Comparison of ENCODE assay signal across 10 cellular contexts in the genomic region with DNA sequence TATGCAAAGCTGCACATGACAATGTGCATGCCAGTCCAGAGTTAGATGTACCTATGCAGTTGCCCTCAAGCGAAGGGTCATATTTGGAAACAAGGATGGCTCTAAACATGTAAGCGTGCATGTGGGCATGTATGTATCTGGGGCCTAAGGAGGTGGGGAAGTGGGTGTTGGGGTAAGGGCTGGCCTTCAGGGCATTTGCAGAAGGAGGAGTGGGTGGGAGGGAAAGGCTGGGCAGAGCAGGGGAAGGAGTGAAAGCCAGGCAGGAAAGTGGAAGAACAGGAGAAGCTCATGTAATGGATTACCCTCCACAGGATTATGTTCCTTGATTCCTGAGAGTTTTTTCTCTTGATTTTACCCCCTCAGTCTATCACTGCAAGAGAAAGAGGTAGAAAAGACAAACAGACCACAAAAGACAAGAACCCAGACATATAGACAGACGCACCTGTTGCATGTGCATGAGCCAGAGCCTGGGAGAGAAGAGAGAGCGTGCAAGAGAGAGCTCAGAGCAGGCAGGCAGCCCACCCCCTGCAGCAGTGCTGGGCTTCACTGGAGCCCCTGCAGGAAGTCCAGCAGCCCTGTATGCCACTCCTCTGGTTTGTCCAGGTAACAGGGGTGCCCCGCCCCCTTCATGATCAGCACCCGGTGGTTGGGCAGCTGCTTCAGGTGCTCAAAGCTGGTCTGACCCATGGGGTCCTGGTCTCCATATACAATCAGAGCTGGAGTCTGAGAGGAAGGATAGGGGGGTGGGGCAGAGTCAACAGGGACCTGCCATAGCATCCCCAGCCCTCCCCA. TPM values are rescaled to one million over a fixed set of nuclear protein-coding genes. Genes with fewer than 3 reads are reported as not detected.
DNase-seq lines count a peak whose midpoint lies in the region; ATAC-seq, FAIRE-seq and TF ChIP-seq lines count a peak whose summit lies in the region.
"Had no signal": no experiment of that assay in that cellular context is flagged by ENCODE, and none has a peak within 500 bp of the region (broad histone marks: within the 10 kb centered on the region; RNA-seq: fewer than 3 reads in every experiment).

No MANE protein-coding gene starts in this region.

- H2BK5ac ChIP-seq in H1 (ENCODE audit: low read depth, low read length): peak overlapping the region; percentile 49

- H3K27me3 Mint-ChIP-seq in activated CD8-positive, alpha-beta memory T cell treated with anti-CD3 and anti-CD28 coated beads, Interleukin-2, amount 10 ng/mL, durations not matched to agents 7 days and 5 days: peaks cover 5% of the 10 kb centered on the region

- H3K36me3 ChIP-seq in Karpas-422 (ENCODE audit: insufficient read depth, low read length): 0 out of 2 replicates have a peak, but pooled peaks cover 2% of the 10 kb centered on the region
- no peaks in the 10 kb centered on the region for H3K36me3 ChIP-seq in H1 (ENCODE audit: control insufficient read depth in 2 of 4, insufficient read depth in 4 of 4, low read length in 3 of 4)
- H3K36me3 ChIP-seq in skeletal muscle satellite cell (ENCODE audit: insufficient read depth, low read length): peaks cover 3% of the 10 kb centered on the region

- no peak for TF ChIP-seq CTCF in H1 (IDR thresholded peaks at IDR 0.05; ENCODE audit: control extremely low read depth in 1 of 3, insufficient read depth in 1 of 3, low read depth in 1 of 3, low read length in 3 of 3)

- no peaks in the 10 kb centered on the region for H3K9me3 Mint-ChIP-seq in activated CD8-positive, alpha-beta memory T cell treated with anti-CD3 and anti-CD28 coated beads, Interleukin-2, amount 10 ng/mL, durations not matched to agents 7 days and 5 days (ENCODE audit: low read depth)
- H3K9me3 Mint-ChIP-seq: activated CD4-positive, alpha-beta T cell treated with anti-CD3 and anti-CD28 coated beads, Interleukin-2, amount 10 ng/mL, durations not matched to agents 24 days and 14 days had no signal

- H3K4me2 ChIP-seq in Karpas-422 (ENCODE audit: low read depth, low read length, poor library complexity, severe bottlenecking) (peak overlapping the region; percentile 76), H1 (ENCODE audit: insufficient read depth in 1 of 2, low read depth in 2 of 2, low read length in 2 of 2) (peak overlapping the region; percentile 85 to 90), skeletal muscle satellite cell (ENCODE audit: low read length) (peak overlapping the region; percentile 99)

- H3K4me1 ChIP-seq in Karpas-422 (ENCODE audit: low read length) (peaks cover 49% of the 10 kb centered on the region), H1 (replicated peaks in 1 of 4; ENCODE audit: control insufficient read depth in 3 of 4, insufficient read depth in 4 of 4, low read length in 3 of 4) (peaks cover 12 to 43% (median 31%) of the 10 kb centered on the region in 4 experiments), skeletal muscle satellite cell (ENCODE audit: control insufficient read depth, insufficient read depth, low read length) (peaks cover 40% of the 10 kb centered on the region)

- H4K20me1 ChIP-seq in Karpas-422 (ENCODE audit: insufficient read depth, low read depth, low read length): no peaks in the 10 kb centered on the region
- H4K20me1 ChIP-seq in H1 (replicated peaks in 1 of 2; ENCODE audit: control insufficient read depth in 1 of 2, insufficient read depth in 2 of 2, low read length in 2 of 2): peaks cover 0 to 5% of the 10 kb centered on the region in 2 experiments

- TF ChIP-seq EP300 in H1 (IDR thresholded peaks at IDR 0.05; ENCODE audit: borderline replicate concordance in 1 of 2, low read depth in 2 of 2, low read length in 2 of 2): no peak

- CTCF ChIA-PET in activated CD8-positive, alpha-beta memory T cell treated with anti-CD3 and anti-CD28 coated beads, Interleukin-2, amount 10 ng/mL, durations not matched to agents 7 days and 5 days (lab: Charles Lee): interaction anchor here (1.0 to 4.8 kb wide), 8 partner anchors 10 to 370 kb away, joined by 3 to 26 read pairs (median 3); a partner anchor contains a TSS
- CTCF ChIA-PET in H1 (lab: Charles Lee; ENCODE audit: partially characterized antibody): interaction anchor here (0.6 to 10.5 kb wide), 14 partner anchors 9 to 250 kb away, joined by 3 to 66 read pairs (median 5); a partner anchor contains a TSS

- H3K56ac ChIP-seq in H1 (replicated peaks; ENCODE audit: insufficient read length, low read depth, low read length): no peak overlapping the region

- H2AK5ac ChIP-seq in H1 (ENCODE audit: low read depth, low read length): peak overlapping the region; percentile 46; the same call in 1 of the 2 replicates

- POLR2A ChIA-PET in H1 (lab: Charles Lee; ENCODE audit: partially characterized antibody): interaction anchor here (0.8 to 29.3 kb wide), 14 partner anchors 10 to 1604 kb away, joined by 3 to 923 read pairs (median 4); a partner anchor contains a TSS

- peak overlapping the region; percentile 91 for H4K5ac ChIP-seq in H1 (ENCODE audit: insufficient read length, low read depth, low read length)

- H3K18ac ChIP-seq in H1 (ENCODE audit: extremely low read depth, low read length): peak overlapping the region; percentile 98

- no peak overlapping the region for H3K14ac ChIP-seq in H1 (ENCODE audit: insufficient read length)

- H3K9ac ChIP-seq in Karpas-422 (ENCODE audit: low read length) (peak overlapping the region; percentile 82), H1 (replicated peaks in 1 of 4; ENCODE audit: extremely low read depth in 1 of 4, low read depth in 3 of 4, low read length in 3 of 4) (peak overlapping the region in 3 of 4 experiments; percentile 34 to 60 (median 55); a peak in 6 of 7 replicates), skeletal muscle satellite cell (ENCODE audit: low read depth, low read length) (no peak overlapping the region)

- peak overlapping the region; percentile 90 for H4K8ac ChIP-seq in H1 (ENCODE audit: extremely low read depth, insufficient read depth, low read length)

- H3K27me3 ChIP-seq in Karpas-422 (ENCODE audit: low read length): no peaks in the 10 kb centered on the region
- H3K27me3 ChIP-seq in H1 (replicated peaks in 1 of 4; ENCODE audit: control insufficient read depth in 3 of 4, extremely low read depth in 1 of 4, insufficient read depth in 3 of 4, low read length in 3 of 4): peaks cover 0 to 9% (median 4%) of the 10 kb centered on the region in 4 experiments; a peak in 4 of 7 replicates
- no peaks in the 10 kb centered on the region for H3K27me3 ChIP-seq in skeletal muscle satellite cell (ENCODE audit: control insufficient read depth, insufficient read depth, low read length)

- no peak overlapping the region for H3K23ac ChIP-seq in H1 (ENCODE audit: insufficient read length)

- no peak for DNase-seq in activated CD8-positive, alpha-beta memory T cell treated with anti-CD3 and anti-CD28 coated beads, Interleukin-2, amount 10 ng/mL, durations not matched to agents 7 days and 5 days
- DNase-seq in activated CD8-positive, alpha-beta memory T cell treated with anti-CD3 and anti-CD28 coated beads for 24 hours: no peak
- DNase-seq in Karpas-422 (no peak), H1 (ENCODE audit: low read depth in 1 of 2, low spot score in 2 of 2) (no peak), kidney tubule cell (ENCODE audit: low spot score) (no peak), NOMO-1 (lab: John Stamatoyannopoulos, UW; ENCODE audit: unreplicated experiment in 2 of 2) (no peak), LoVo (ENCODE audit: low spot score) (no peak)
- DNase-seq: activated CD4-positive, alpha-beta T cell treated with anti-CD3 and anti-CD28 coated beads, Interleukin-2, amount 10 ng/mL, durations not matched to agents 24 days and 14 days had no signal

- H3K9me2 ChIP-seq in Karpas-422 (replicated peaks; ENCODE audit: insufficient read depth, low read length): no peaks in the 10 kb centered on the region

- H2BK15ac ChIP-seq in H1 (ENCODE audit: low read length): no peak overlapping the region; the same call in 1 of the 2 replicates

- H3K36me3 Mint-ChIP-seq in activated CD8-positive, alpha-beta memory T cell treated with anti-CD3 and anti-CD28 coated beads, Interleukin-2, amount 10 ng/mL, durations not matched to agents 7 days and 5 days: no peaks in the 10 kb centered on the region

- no peaks in the 10 kb centered on the region for H3K79me1 ChIP-seq in H1 (ENCODE audit: low read depth, low read length)

- H3K79me2 ChIP-seq in Karpas-422 (ENCODE audit: low read length): peaks cover 23% of the 10 kb centered on the region
- no peaks in the 10 kb centered on the region for H3K79me2 ChIP-seq in H1 (ENCODE audit: control insufficient read depth in 1 of 2, insufficient read depth in 2 of 2, low read length in 2 of 2)

- TF ChIP-seq POLR2A in H1 (IDR thresholded peaks at IDR 0.05; ENCODE audit: control extremely low read depth in 1 of 2, low read depth in 2 of 2, low read length in 2 of 2): no peak; a peak in 2 of 3 replicates

- ATAC-seq in activated CD8-positive, alpha-beta memory T cell treated with anti-CD3 and anti-CD28 coated beads, Interleukin-2, amount 10 ng/mL, durations not matched to agents 7 days and 5 days: no peak

- peak overlapping the region; percentile 75; the same call in 1 of the 2 replicates for H3K27ac ChIP-seq in Karpas-422 (ENCODE audit: low read length)
- H3K27ac ChIP-seq in H1 (ENCODE audit: low read depth, low read length): no peak overlapping the region

- H2BK12ac ChIP-seq in H1 (ENCODE audit: low read depth, low read length): peak overlapping the region; percentile 95

- H3K4ac ChIP-seq in H1 (replicated peaks; ENCODE audit: insufficient read length, low read depth, low read length): peak overlapping the region; percentile 69

- H2BK20ac ChIP-seq in H1 (ENCODE audit: low read length): peak overlapping the region; percentile 24

- H2AFZ ChIP-seq in Karpas-422 (ENCODE audit: low read length): no peak overlapping the region
- no peak overlapping the region for H2AFZ ChIP-seq in H1 (ENCODE audit: low read length)

- no peak for TF ChIP-seq RAD21 in H1 (IDR thresholded peaks at IDR 0.05 in 1 of 2, conservative IDR thresholded peaks at IDR 0.05 in 1 of 2; ENCODE audit: low read depth in 2 of 2, low read length in 2 of 2)

- H4K91ac ChIP-seq in H1 (replicated peaks; ENCODE audit: insufficient read length, low read length): peak overlapping the region; percentile 96

- H3K4me3 ChIP-seq in Karpas-422 (ENCODE audit: low read length): peak overlapping the region; percentile 79; the same call in 1 of the 2 replicates
- H3K4me3 ChIP-seq in H1 (ENCODE audit: extremely low read depth in 1 of 4, insufficient read depth in 2 of 4, low read depth in 3 of 4, low read length in 4 of 4): peak overlapping the region in 2 of 4 experiments; percentile 36 to 90; a peak in 5 of 8 replicates
- H3K4me3 ChIP-seq in skeletal muscle satellite cell (ENCODE audit: low read length): no peak overlapping the region

- H3K23me2 ChIP-seq in H1 (ENCODE audit: low read depth, low read length): peaks cover 13% of the 10 kb centered on the region; the same call in 1 of the 2 replicates

- no peaks in the 10 kb centered on the region for H3K9me3 ChIP-seq in Karpas-422 (ENCODE audit: low read length)
- H3K9me3 ChIP-seq in H1 (ENCODE audit: insufficient read depth in 2 of 2, low read depth in 1 of 2, low read length in 1 of 2): no peaks in the 10 kb centered on the region; a peak in 1 of 4 replicates
- no peaks in the 10 kb centered on the region for H3K9me3 ChIP-seq in skeletal muscle satellite cell (replicated peaks; ENCODE audit: low read length)

- peaks cover 16% of the 10 kb centered on the region for H3K4me1 Mint-ChIP-seq in activated CD8-positive, alpha-beta memory T cell treated with anti-CD3 and anti-CD28 coated beads, Interleukin-2, amount 10 ng/mL, durations not matched to agents 7 days and 5 days

- WGBS in H1 (ENCODE audit: extremely low coverage in 1 of 2, insufficient coverage in 1 of 2, insufficient read length in 1 of 2, insufficient replicate concordance in 2 of 2, low coverage in 1 of 2, low lambda C conversion rate in 2 of 2, missing lambda C conversion rate in 1 of 2), 2 experiments: 79% methylated on average over 6 of the region's 6 CpGs; no CpG with 5 or more reads in 1 of the 2 experiments

- peak overlapping the region; percentile 45 for H2BK120ac ChIP-seq in H1 (replicated peaks; ENCODE audit: low read depth, low read length)

- no peak overlapping the region for H3K27ac Mint-ChIP-seq in activated CD8-positive, alpha-beta memory T cell treated with anti-CD3 and anti-CD28 coated beads, Interleukin-2, amount 10 ng/mL, durations not matched to agents 7 days and 5 days
- H3K27ac Mint-ChIP-seq: activated CD4-positive, alpha-beta T cell treated with anti-CD3 and anti-CD28 coated beads, Interleukin-2, amount 10 ng/mL, durations not matched to agents 24 days and 14 days had no signal

- no peak for FAIRE-seq in H1 (lab: Jason Lieb, UNC)

- peak overlapping the region; percentile 35 for H3K4me3 Mint-ChIP-seq in activated CD8-positive, alpha-beta memory T cell treated with anti-CD3 and anti-CD28 coated beads, Interleukin-2, amount 10 ng/mL, durations not matched to agents 7 days and 5 days

RNA-seq across cellular contexts. Expression of a gene that starts 1.8 kb away (rescaled TPM):
- 10 to 100 TPM; 11.4 to 21.1 TPM for total RNA-seq in activated CD8-positive, alpha-beta memory T cell treated with anti-CD3 and anti-CD28 coated beads, Interleukin-2, amount 10 ng/mL, durations not matched to agents 7 days and 5 days
- total RNA-seq in Karpas-422 (2014; rRNA removed; shearing (Covaris generic); ENCODE audit: low replicate concordance): 16.9 and 17.9 TPM in 2 replicates
- total RNA-seq in H1 (2021; fragmentation: NEBNext Ultra II Directional; extraction: Animal tissue kit (Norgen Biotek cat#: 25700)): 16.4 and 19.6 TPM in 2 replicates
- polyA plus RNA-seq in H1 (2011; rRNA removed): 34.1 and 51.2 TPM in 2 replicates
- polyA plus RNA-seq in H1 (2011; cell fraction: cytosol; rRNA removed): 41.2 TPM
- 89.0 TPM for polyA plus RNA-seq in H1 (2011; cell fraction: nucleus; rRNA removed)
- polyA plus RNA-seq in H1 (2012, experiment 1 of 2): 15.1 to 28.4 TPM (median 24.5 TPM) in 4 replicates
- 20.6 TPM for polyA plus RNA-seq in H1 (2012, experiment 2 of 2)
- polyA plus RNA-seq in H1 (2013, experiment 1 of 2): 12.3 TPM
- polyA plus RNA-seq in H1 (2013, experiment 2 of 2): 12.9 TPM
- polyA minus RNA-seq in H1 (2011; rRNA and poly(A)+ RNA removed): 12.4 and 14.2 TPM in 2 replicates
- polyA minus RNA-seq in H1 (2011; cell fraction: cytosol; rRNA and poly(A)+ RNA removed): 13.5 TPM
- 15.1 TPM for polyA minus RNA-seq in H1 (2011; cell fraction: nucleus; rRNA and poly(A)+ RNA removed)
- total RNA-seq in skeletal muscle satellite cell (2012; rRNA removed): 28.2 and 28.6 TPM in 2 replicates

RNA-seq across cellular contexts. Expression of a gene that starts 4.8 kb away (rescaled TPM):
- total RNA-seq in activated CD8-positive, alpha-beta memory T cell treated with anti-CD3 and anti-CD28 coated beads, Interleukin-2, amount 10 ng/mL, durations not matched to agents 7 days and 5 days: 10 to 100 TPM; 36.2 to 36.7 TPM
- total RNA-seq in Karpas-422 (2014; rRNA removed; shearing (Covaris generic); ENCODE audit: low replicate concordance): 104 and 118 TPM in 2 replicates
- total RNA-seq in H1 (2021; fragmentation: NEBNext Ultra II Directional; extraction: Animal tissue kit (Norgen Biotek cat#: 25700)): 5.8 and 6.1 TPM in 2 replicates
- polyA plus RNA-seq in H1 (2011; rRNA removed): 18.0 and 20.0 TPM in 2 replicates
- polyA plus RNA-seq in H1 (2011; cell fraction: cytosol; rRNA removed): 19.8 TPM
- polyA plus RNA-seq in H1 (2011; cell fraction: nucleus; rRNA removed): 29.6 TPM
- polyA plus RNA-seq in H1 (2012, experiment 1 of 2): 6.0 to 11.2 TPM (median 9.3 TPM) in 4 replicates
- polyA plus RNA-seq in H1 (2012, experiment 2 of 2): 8.3 TPM
- polyA plus RNA-seq in H1 (2013, experiment 1 of 2): 4.5 TPM
- 4.5 TPM for polyA plus RNA-seq in H1 (2013, experiment 2 of 2)
- 11.7 and 13.7 TPM in 2 replicates for polyA minus RNA-seq in H1 (2011; rRNA and poly(A)+ RNA removed)
- polyA minus RNA-seq in H1 (2011; cell fraction: cytosol; rRNA and poly(A)+ RNA removed): 9.2 TPM
- polyA minus RNA-seq in H1 (2011; cell fraction: nucleus; rRNA and poly(A)+ RNA removed): 12.2 TPM
- total RNA-seq in skeletal muscle satellite cell (2012; rRNA removed): 34.3 and 37.8 TPM in 2 replicates

RNA-seq across cellular contexts. Expression of a gene that starts 5.8 kb away (rescaled TPM):
- 10 to 100 TPM; 11.8 to 13.7 TPM for total RNA-seq in activated CD8-positive, alpha-beta memory T cell treated with anti-CD3 and anti-CD28 coated beads, Interleukin-2, amount 10 ng/mL, durations not matched to agents 7 days and 5 days
- 36.9 and 58.2 TPM in 2 replicates for total RNA-seq in Karpas-422 (2014; rRNA removed; shearing (Covaris generic); ENCODE audit: low replicate concordance)
- total RNA-seq in H1 (2021; fragmentation: NEBNext Ultra II Directional; extraction: Animal tissue kit (Norgen Biotek cat#: 25700)): 1.8 and 4.6 TPM in 2 replicates
- 9.8 and 12.4 TPM in 2 replicates for polyA plus RNA-seq in H1 (2011; rRNA removed)
- 8.7 TPM for polyA plus RNA-seq in H1 (2011; cell fraction: cytosol; rRNA removed)
- polyA plus RNA-seq in H1 (2011; cell fraction: nucleus; rRNA removed): 6.5 TPM
- polyA plus RNA-seq in H1 (2012, experiment 1 of 2): 2.7 to 5.2 TPM (median 4.4 TPM) in 4 replicates
- polyA plus RNA-seq in H1 (2012, experiment 2 of 2): 6.5 TPM
- 5.2 TPM for polyA plus RNA-seq in H1 (2013, experiment 1 of 2)
- 5.6 TPM for polyA plus RNA-seq in H1 (2013, experiment 2 of 2)
- polyA minus RNA-seq in H1 (2011; rRNA and poly(A)+ RNA removed): 1.7 and 1.9 TPM in 2 replicates
- polyA minus RNA-seq in H1 (2011; cell fraction: cytosol; rRNA and poly(A)+ RNA removed): not detected
- 1.6 TPM for polyA minus RNA-seq in H1 (2011; cell fraction: nucleus; rRNA and poly(A)+ RNA removed)
- 8.1 and 12.7 TPM in 2 replicates for total RNA-seq in skeletal muscle satellite cell (2012; rRNA removed)

RNA-seq across cellular contexts. Expression of a gene that starts 13.9 kb away (rescaled TPM):
- not detected for total RNA-seq in activated CD8-positive, alpha-beta memory T cell treated with anti-CD3 and anti-CD28 coated beads, Interleukin-2, amount 10 ng/mL, durations not matched to agents 7 days and 5 days
- total RNA-seq in Karpas-422 (2014; rRNA removed; shearing (Covaris generic); ENCODE audit: low replicate concordance): not detected in 2 replicates
- total RNA-seq in H1 (2021; fragmentation: NEBNext Ultra II Directional; extraction: Animal tissue kit (Norgen Biotek cat#: 25700)): 0.19 and 0.22 TPM in 2 replicates
- polyA plus RNA-seq in H1 (2011; rRNA removed): 0.29 and 0.36 TPM in 2 replicates
- polyA plus RNA-seq in H1 (2011; cell fraction: cytosol; rRNA removed): 0.37 TPM
- polyA plus RNA-seq in H1 (2011; cell fraction: nucleus; rRNA removed): 0.51 TPM
- 0.32 to 0.67 TPM (median 0.48 TPM) in 4 replicates for polyA plus RNA-seq in H1 (2012, experiment 1 of 2)
- 0.25 TPM for polyA plus RNA-seq in H1 (2012, experiment 2 of 2)
- polyA plus RNA-seq in H1 (2013, experiment 1 of 2): 0.28 TPM
- polyA plus RNA-seq in H1 (2013, experiment 2 of 2): 0.22 TPM
- polyA minus RNA-seq in H1 (2011; rRNA and poly(A)+ RNA removed): 0.07 and 0.35 TPM in 2 replicates
- polyA minus RNA-seq in H1 (2011; cell fraction: cytosol; rRNA and poly(A)+ RNA removed): 0.51 TPM
- 1.00 TPM for polyA minus RNA-seq in H1 (2011; cell fraction: nucleus; rRNA and poly(A)+ RNA removed)
- under 0.01 TPM in 2 replicates for total RNA-seq in skeletal muscle satellite cell (2012; rRNA removed)
- total RNA-seq: activated CD4-positive, alpha-beta T cell treated with anti-CD3 and anti-CD28 coated beads, Interleukin-2, amount 10 ng/mL, durations not matched to agents 24 days and 14 days had no signal
- polyA plus RNA-seq: BJ had no signal

RNA-seq across cellular contexts. Expression of a gene that starts 14.3 kb away (rescaled TPM):
- 10 to 100 TPM; 18.1 to 21.3 TPM for total RNA-seq in activated CD8-positive, alpha-beta memory T cell treated with anti-CD3 and anti-CD28 coated beads, Interleukin-2, amount 10 ng/mL, durations not matched to agents 7 days and 5 days
- total RNA-seq in Karpas-422 (2014; rRNA removed; shearing (Covaris generic); ENCODE audit: low replicate concordance): 71.0 and 97.0 TPM in 2 replicates
- 45.5 and 48.3 TPM in 2 replicates for total RNA-seq in H1 (2021; fragmentation: NEBNext Ultra II Directional; extraction: Animal tissue kit (Norgen Biotek cat#: 25700))
- polyA plus RNA-seq in H1 (2011; rRNA removed): 113 and 189 TPM in 2 replicates
- 84.0 TPM for polyA plus RNA-seq in H1 (2011; cell fraction: cytosol; rRNA removed)
- 135 TPM for polyA plus RNA-seq in H1 (2011; cell fraction: nucleus; rRNA removed)
- 34.5 to 75.6 TPM (median 65.5 TPM) in 4 replicates for polyA plus RNA-seq in H1 (2012, experiment 1 of 2)
- polyA plus RNA-seq in H1 (2012, experiment 2 of 2): 75.0 TPM
- polyA plus RNA-seq in H1 (2013, experiment 1 of 2): 33.1 TPM
- 31.7 TPM for polyA plus RNA-seq in H1 (2013, experiment 2 of 2)
- 58.7 and 82.2 TPM in 2 replicates for polyA minus RNA-seq in H1 (2011; rRNA and poly(A)+ RNA removed)
- 40.8 TPM for polyA minus RNA-seq in H1 (2011; cell fraction: cytosol; rRNA and poly(A)+ RNA removed)
- 47.3 TPM for polyA minus RNA-seq in H1 (2011; cell fraction: nucleus; rRNA and poly(A)+ RNA removed)
- total RNA-seq in skeletal muscle satellite cell (2012; rRNA removed): 65.7 and 76.6 TPM in 2 replicates
